ENCODE assay signal across 21 cellular contexts in genomic region chr9:71308454-71308853, GRCh38.
DNase-seq lines count a peak whose midpoint lies in the region; ATAC-seq and TF ChIP-seq lines count a peak whose summit lies in the region.
"Had no signal": no experiment of that assay in that cellular context is flagged by ENCODE, and none has a peak within 500 bp of the region (broad histone marks: within the 10 kb centered on the region; RNA-seq: fewer than 3 reads in every experiment).

No MANE protein-coding gene starts in this region.

- TF ChIP-seq POLR2A in esophagus squamous epithelium (IDR thresholded peaks at IDR 0.05): no peak

- no peak overlapping the region for H4K8ac ChIP-seq in mesendoderm (ENCODE audit: low read depth, low read length)

- no peak overlapping the region for H3K4ac ChIP-seq in mesendoderm (ENCODE audit: low read depth, low read length)

- H3K56ac ChIP-seq in mesendoderm (ENCODE audit: low read length): no peak overlapping the region

- H2BK120ac ChIP-seq in mesendoderm (ENCODE audit: low read depth, low read length): no peak overlapping the region

- ATAC-seq in GM18508 (IDR thresholded peaks at IDR 0.05; ENCODE audit: insufficient read depth, unreplicated experiment): peak; percentile 54
- ATAC-seq in GM19463 (IDR thresholded peaks at IDR 0.05; ENCODE audit: unreplicated experiment): peak; percentile 69
- ATAC-seq in HG02981 (IDR thresholded peaks at IDR 0.05; ENCODE audit: unreplicated experiment): peak; percentile 40
- ATAC-seq: activated CD4-positive, alpha-beta T cell treated with anti-CD3 and anti-CD28 coated beads for 36 hours; body of pancreas; heart right ventricle; left ventricle myocardium superior; mucosa of descending colon had no signal

- DNase-seq in NCI-H2227 (lab: John Stamatoyannopoulos, UW; ENCODE audit: unreplicated experiment) (peak; percentile 36), mesendoderm (no peak), MV-4-11 (lab: John Stamatoyannopoulos, UW) (no peak), NCI-H524 treated with DMSO at 0.1 percent for 48 hours (lab: John Stamatoyannopoulos, UW) (no peak), esophagus squamous epithelium (lab: John Stamatoyannopoulos, UW) (no peak)
- DNase-seq: ACHN; activated CD4-positive, alpha-beta T cell treated with anti-CD3 and anti-CD28 coated beads for 36 hours; activated naive CD8-positive, alpha-beta T cell treated with anti-CD3 and anti-CD28 coated beads, Interleukin-2, amount 10 ng/mL, durations not matched to agents 7 days and 5 days; body of pancreas; GDM1; heart right ventricle; immature natural killer cell; left ventricle myocardium superior; mucosa of descending colon; NCI-H1092 treated with DMSO at 0.1 percent for 48 hours; NCI-H2081 treated with DMSO at 0.1 percent for 48 hours; NCI-H510A treated with DMSO at 0.1 percent for 48 hours had no signal

- H3K27ac ChIP-seq in mesendoderm (ENCODE audit: low read depth, low read length): no peak overlapping the region
- H3K27ac ChIP-seq in esophagus squamous epithelium: no peak overlapping the region
- H3K27ac ChIP-seq: body of pancreas, heart right ventricle, RWPE1 had no signal

- TF ChIP-seq CTCF in esophagus squamous epithelium (IDR thresholded peaks at IDR 0.05): no peak

- H3K27me3 ChIP-seq in mesendoderm (ENCODE audit: insufficient read depth, low read length, poor library complexity) (no peaks in the 10 kb centered on the region), esophagus squamous epithelium (no peaks in the 10 kb centered on the region)
- H3K27me3 ChIP-seq: body of pancreas, heart right ventricle had no signal

- no peaks in the 10 kb centered on the region for H3K9me3 ChIP-seq in esophagus squamous epithelium
- H3K9me3 ChIP-seq: body of pancreas, mucosa of descending colon had no signal

- H3K23ac ChIP-seq in mesendoderm (ENCODE audit: low read length): no peak overlapping the region

- no peak overlapping the region for H3K18ac ChIP-seq in mesendoderm (ENCODE audit: low read length)

- H3K79me2 ChIP-seq in mesendoderm (ENCODE audit: control insufficient read depth, insufficient read depth, low read length): no peaks in the 10 kb centered on the region

- H3K4me3 ChIP-seq in mesendoderm (ENCODE audit: low read length) (no peak overlapping the region), esophagus squamous epithelium (no peak overlapping the region)
- H3K4me3 ChIP-seq: body of pancreas, heart right ventricle, mucosa of descending colon had no signal

- H4K5ac ChIP-seq in mesendoderm (ENCODE audit: low read length): no peak overlapping the region

- no peak overlapping the region for H2AK5ac ChIP-seq in mesendoderm (ENCODE audit: low read length)

- H3K4me1 ChIP-seq in mesendoderm (ENCODE audit: control insufficient read depth, low read depth, low read length): no peaks in the 10 kb centered on the region
- no peaks in the 10 kb centered on the region for H3K4me1 ChIP-seq in esophagus squamous epithelium
- H3K4me1 ChIP-seq: body of pancreas, heart right ventricle had no signal

- intact Hi-C loops in esophagus squamous epithelium (cut with DNase I): no loop called here

- H3K9ac ChIP-seq in mesendoderm (ENCODE audit: low read length): no peak overlapping the region

- no peak overlapping the region for H2BK5ac ChIP-seq in mesendoderm (ENCODE audit: low read length)

- H2BK15ac ChIP-seq in mesendoderm (replicated peaks; ENCODE audit: low read depth): no peak overlapping the region

- no peaks in the 10 kb centered on the region for H3K36me3 ChIP-seq in mesendoderm (ENCODE audit: control insufficient read depth, insufficient read depth, low read length)
- no peaks in the 10 kb centered on the region for H3K36me3 ChIP-seq in esophagus squamous epithelium
- H3K36me3 ChIP-seq: heart right ventricle had no signal

- no CpG with 5 or more reads among the region's 1 CpG for WGBS in mesendoderm (ENCODE audit: extremely low coverage, insufficient coverage, low lambda C conversion rate)
- 63 to 88% methylated on average over 1 of the region's 1 CpG for WGBS in esophagus squamous epithelium, 2 donors

- H3K79me1 ChIP-seq in mesendoderm (ENCODE audit: low read length): no peaks in the 10 kb centered on the region

- H3K4me2 ChIP-seq in mesendoderm (ENCODE audit: low read length): no peak overlapping the region
